In genomic region chr10:59724098-59724938, GRCh38 we compare ENCODE assay signal across 19 cellular contexts. TPM values are rescaled to one million over a fixed set of nuclear protein-coding genes. Genes with fewer than 3 reads are reported as not detected.
A peak's percentile ranks its signal among the peaks of the same experiment; 100 is the strongest.
DNase-seq lines count a peak whose midpoint lies in the region; ATAC-seq, FAIRE-seq and TF ChIP-seq lines count a peak whose summit lies in the region.
"Had no signal": no experiment of that assay in that cellular context is flagged by ENCODE, and none has a peak within 500 bp of the region (broad histone marks: within the 10 kb centered on the region; RNA-seq: fewer than 3 reads in every experiment).

No MANE protein-coding gene starts in this region.

- peak; percentile 56 for FAIRE-seq in urothelium cell line (lab: Jason Lieb, UNC)
- FAIRE-seq: GM18507, HepG2 had no signal

- WGBS in sigmoid colon, 2 donors = 39 to 78% methylated on average over 3 of the region's 3 CpGs

- TF ChIP-seq CTCF in left lung (IDR thresholded peaks at IDR 0.05) = no peak
- TF ChIP-seq CTCF in sigmoid colon (IDR thresholded peaks at IDR 0.05) = no peak

- no peaks in the 10 kb centered on the region for H3K4me1 ChIP-seq in left lung
- H3K4me1 ChIP-seq in sigmoid colon = no peaks in the 10 kb centered on the region
- H3K4me1 ChIP-seq: BLaER1 treated with 17β-estradiol and CSF1 and Interleukin-3, amounts not matched to agents 10 nM and 100 nM had no signal

- H3K27ac ChIP-seq in left lung (peak overlapping the region in 1 of 2 donors; percentile 60), sigmoid colon (no peak overlapping the region)
- H3K27ac ChIP-seq: 22Rv1; BLaER1 treated with 17β-estradiol and CSF1 and Interleukin-3, amounts not matched to agents 10 nM and 100 nM; PC-9 had no signal

- H3K27me3 ChIP-seq in left lung (no peaks in the 10 kb centered on the region), sigmoid colon (no peaks in the 10 kb centered on the region)
- H3K27me3 ChIP-seq: BLaER1 treated with 17β-estradiol and CSF1 and Interleukin-3, amounts not matched to agents 10 nM and 100 nM had no signal

- H3K36me3 ChIP-seq in left lung = no peaks in the 10 kb centered on the region
- no peaks in the 10 kb centered on the region for H3K36me3 ChIP-seq in sigmoid colon
- H3K36me3 ChIP-seq: BLaER1 treated with 17β-estradiol and CSF1 and Interleukin-3, amounts not matched to agents 10 nM and 100 nM had no signal

- H3K4me3 ChIP-seq in left lung (no peak overlapping the region), sigmoid colon (no peak overlapping the region)
- H3K4me3 ChIP-seq: BLaER1 treated with 17β-estradiol and CSF1 and Interleukin-3, amounts not matched to agents 10 nM and 100 nM; PC-9 had no signal

- TF ChIP-seq EP300 in sigmoid colon (IDR thresholded peaks at IDR 0.05) = no peak

- H3K9me3 ChIP-seq in left lung = peaks cover 0 to 2% of the 10 kb centered on the region in 2 donors
- H3K9me3 ChIP-seq in sigmoid colon = no peaks in the 10 kb centered on the region

- DNase-seq in DMS53 (lab: John Stamatoyannopoulos, UW) (peak; percentile 44), DMS53 treated with DMSO at 0.1 percent for 48 hours (lab: John Stamatoyannopoulos, UW; ENCODE audit: unreplicated experiment) (no peak), left lung (no peak), renal cortical epithelial cell (ENCODE audit: low read depth) (peak; percentile 18), urothelium cell line (ENCODE audit: low spot score) (no peak), sigmoid colon (no peak), dedifferentiated amniotic fluid mesenchymal stem cell (ENCODE audit: extremely low spot score) (no peak)
- DNase-seq: H9, Karpas-422, NCI-H1417, NCI-H2029, NCI-H524, PC-9 had no signal

- peak; percentile 89 for ATAC-seq in left lung
- ATAC-seq in HG03378 (IDR thresholded peaks at IDR 0.05; ENCODE audit: unreplicated experiment) = no peak
- ATAC-seq: HepG2, Right ventricle myocardium inferior had no signal

- no peak for TF ChIP-seq POLR2A in sigmoid colon (IDR thresholded peaks at IDR 0.05)

- intact Hi-C loops in left lung (cut with DNase I) = no loop called here
- intact Hi-C loops in sigmoid colon (cut with DNase I) = no loop called here

RNA-seq across cellular contexts. Expression of gene SLC16A9, which starts 14.7 kb away (rescaled TPM):
- total RNA-seq in left lung = 1 to 10 TPM; 1.5 to 2.0 TPM
- total RNA-seq in renal cortical epithelial cell = 1.0 and 1.1 TPM in 2 replicates
- total RNA-seq in sigmoid colon = under 1 TPM in 3 of 4 donors, not detected in 1; 0.36 to 0.55 (median 0.54) TPM
- polyA plus RNA-seq in sigmoid colon = 1 to 10 TPM; 5.3 to 8.4 (median 6.9) TPM
- total RNA-seq: PC-9 had no signal

RNA-seq across cellular contexts. Expression of gene MRLN, which starts 28.9 kb away (rescaled TPM):
- total RNA-seq in left lung = not detected
- total RNA-seq in renal cortical epithelial cell = not detected in 2 replicates
- total RNA-seq in sigmoid colon = not detected
- polyA plus RNA-seq in sigmoid colon = not detected
- total RNA-seq: H9, HepG2, PC-9, Right ventricle myocardium inferior had no signal
- polyA plus RNA-seq: HepG2 had no signal

Comparison
In these comparisons a context has a peak if more than half of its experiments do, and no peak if none do; other contexts are left out.
1. DNase-seq: peak in DMS53 (single experiment) and renal cortical epithelial cell (single experiment); none in DMS53 treated with DMSO at 0.1 percent for 48 hours (single experiment), left lung (0 of 2), urothelium cell line (single experiment), sigmoid colon (single experiment) and dedifferentiated amniotic fluid mesenchymal stem cell (single experiment).